1 cellular context compared by ENCODE assay signal in genomic region chr5:79990598-79991507, GRCh38.
A peak's percentile ranks its signal among the peaks of the same experiment; 100 is the strongest.
TF ChIP-seq lines count a peak whose summit lies in the region.

MTX3 (minus strand) TSS chr5:79991262; CDS start chr5:79991238, 24 bp downstream.

TF ChIP-seq in HepG2, 621 proteins besides CTCF, POLR2A, EP300 and RAD21 (continued from another document and continues in another):
- peak; percentile 85 for TF ChIP-seq ZNF574 (CRISPR knock-in tag; IDR thresholded peaks at IDR 0.05)
- peak; percentile 70; the same call in 1 of the 2 replicates for TF ChIP-seq ZNF709 (CRISPR knock-in tag; IDR thresholded peaks at IDR 0.05)
- no peak for TF ChIP-seq PBX3 (CRISPR knock-in tag; IDR thresholded peaks at IDR 0.05; ENCODE audit: borderline replicate concordance)
- TF ChIP-seq RXRA (CRISPR knock-in tag; IDR thresholded peaks at IDR 0.05), result peak; percentile 68; the same call in 1 of the 2 replicates
- TF ChIP-seq TEAD2 (CRISPR knock-in tag; IDR thresholded peaks at IDR 0.05), result no peak
- 0 out of 2 replicates have a peak, but pooled peaks have one; percentile 18 for TF ChIP-seq ZNF431 (CRISPR knock-in tag; IDR thresholded peaks at IDR 0.05; ENCODE audit: borderline replicate concordance, low read depth)
- peak; percentile 87 for TF ChIP-seq HDAC1 (CRISPR knock-in tag; IDR thresholded peaks at IDR 0.05)
- peak; percentile 83; the same call in 1 of the 2 replicates for TF ChIP-seq ELF4 (CRISPR knock-in tag; IDR thresholded peaks at IDR 0.05; ENCODE audit: borderline replicate concordance)
- TF ChIP-seq GABPB1 (CRISPR knock-in tag; IDR thresholded peaks at IDR 0.05), result peak; percentile 99
- peak; percentile 79; the same call in 1 of the 2 replicates for TF ChIP-seq SNAPC4 (CRISPR knock-in tag; IDR thresholded peaks at IDR 0.05)
- TF ChIP-seq ZNF451 (CRISPR knock-in tag; IDR thresholded peaks at IDR 0.05), result no peak
- TF ChIP-seq MTA3 (CRISPR knock-in tag; IDR thresholded peaks at IDR 0.05), result no peak
- peak; percentile 73; the same call in 1 of the 2 replicates for TF ChIP-seq ZNF816 (CRISPR knock-in tag; IDR thresholded peaks at IDR 0.05; ENCODE audit: borderline replicate concordance)
- no peak for TF ChIP-seq ZNF17 (CRISPR knock-in tag; IDR thresholded peaks at IDR 0.05)
- 0 out of 2 replicates have a peak, but pooled peaks have one; percentile 34 for TF ChIP-seq ZNF12 (CRISPR knock-in tag; IDR thresholded peaks at IDR 0.05)
- no peak; the same call in 1 of the 2 replicates for TF ChIP-seq KDM3A (CRISPR knock-in tag; IDR thresholded peaks at IDR 0.05; ENCODE audit: low read depth)
- TF ChIP-seq TRIM24 (CRISPR knock-in tag; IDR thresholded peaks at IDR 0.05), result no peak
- no peak for TF ChIP-seq ZNF562 (CRISPR knock-in tag; IDR thresholded peaks at IDR 0.05; ENCODE audit: borderline replicate concordance)
- no peak for TF ChIP-seq ATF5 (CRISPR knock-in tag; IDR thresholded peaks at IDR 0.05; ENCODE audit: low read depth)
- TF ChIP-seq ZNF274 (CRISPR knock-in tag; IDR thresholded peaks at IDR 0.05), result peak; percentile 83
- TF ChIP-seq KDM2A (CRISPR knock-in tag; IDR thresholded peaks at IDR 0.05; ENCODE audit: borderline replicate concordance, low read depth), result peak; percentile 85
- peak; percentile 95 for TF ChIP-seq GATAD1 (CRISPR knock-in tag; IDR thresholded peaks at IDR 0.05)
- no peak for TF ChIP-seq ZSCAN29 (CRISPR knock-in tag; conservative IDR thresholded peaks at IDR 0.05)
- no peak for TF ChIP-seq U2AF2 (IDR thresholded peaks at IDR 0.05; ENCODE audit: low read depth, low read length)
- TF ChIP-seq RNF219 (CRISPR knock-in tag; IDR thresholded peaks at IDR 0.05), result no peak
- TF ChIP-seq DBP (CRISPR knock-in tag; IDR thresholded peaks at IDR 0.05; ENCODE audit: not compliant biosample characterization), result no peak
- peak; percentile 38; the same call in 1 of the 2 replicates for TF ChIP-seq ZBTB39 (CRISPR knock-in tag; IDR thresholded peaks at IDR 0.05)
- TF ChIP-seq ZNF501 (CRISPR knock-in tag; IDR thresholded peaks at IDR 0.05), result peak; percentile 91
- no peak for TF ChIP-seq SP140L (CRISPR knock-in tag; IDR thresholded peaks at IDR 0.05; ENCODE audit: borderline replicate concordance)
- TF ChIP-seq RBM22 (optimal IDR thresholded peaks at IDR 0.05; ENCODE audit: low read length), result no peak
- TF ChIP-seq DMTF1 (CRISPR knock-in tag; IDR thresholded peaks at IDR 0.05), result no peak
- peak; percentile 80; the same call in 1 of the 2 replicates for TF ChIP-seq HNF1B (CRISPR knock-in tag; IDR thresholded peaks at IDR 0.05)
- no peak for TF ChIP-seq HMG20B (CRISPR knock-in tag; conservative IDR thresholded peaks at IDR 0.05)
- peak; percentile 32; the same call in 1 of the 2 replicates for TF ChIP-seq ZNF281 (CRISPR knock-in tag; IDR thresholded peaks at IDR 0.05; ENCODE audit: borderline replicate concordance)
- 0 out of 2 replicates have a peak, but pooled peaks have one; percentile 63 for TF ChIP-seq ZBTB42 (CRISPR knock-in tag; IDR thresholded peaks at IDR 0.05)
- no peak for TF ChIP-seq ZNF382 (CRISPR knock-in tag; IDR thresholded peaks at IDR 0.05; ENCODE audit: borderline replicate concordance)
